ENCODE assay signal across 21 cellular contexts in the genomic region with DNA sequence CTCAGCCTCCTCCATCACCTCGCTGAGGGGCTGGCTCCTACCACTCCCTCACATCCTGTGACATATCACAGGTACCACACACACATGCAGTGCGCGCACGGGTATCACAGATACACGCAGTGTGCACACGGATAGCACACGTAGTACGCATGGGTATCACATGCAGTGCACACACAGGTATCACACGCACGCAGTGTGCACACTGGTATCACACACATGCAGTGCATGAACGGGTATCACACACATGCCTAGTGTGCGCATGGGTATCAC. TPM values are rescaled to one million over a fixed set of nuclear protein-coding genes. Genes with fewer than 3 reads are reported as not detected.
DNase-seq lines count a peak whose midpoint lies in the region; ATAC-seq and TF ChIP-seq lines count a peak whose summit lies in the region.
"Had no signal": no experiment of that assay in that cellular context is flagged by ENCODE, and none has a peak within 500 bp of the region (broad histone marks: within the 10 kb centered on the region; RNA-seq: fewer than 3 reads in every experiment).

No MANE protein-coding gene starts in this region.

- DNase-seq in activated naive CD8-positive, alpha-beta T cell treated with anti-CD3 and anti-CD28 coated beads for 36 hours, result no peak
- DNase-seq in heart left ventricle (peak in 3 of 5 donors; percentile 13 to 33 (median 15)), prostate gland (ENCODE audit: low spot score) (no peak), omental fat pad (ENCODE audit: low spot score) (no peak), HK-2 (ENCODE audit: unreplicated experiment) (no peak)
- DNase-seq: activated T-cell treated with anti-CD3 and anti-CD28 coated beads, Interleukin-2, amount 50 U/mL, for 48 hours; mesendoderm; MG63; NCI-H1417 treated with DMSO at 0.1 percent for 48 hours; NCI-H2081 treated with DMSO at 0.1 percent for 48 hours; NCI-H446; PC-9; SIG-M5; stimulated activated CD4-positive, alpha-beta T cell treated with anti-CD3 and anti-CD28 coated beads, Interleukin-4, amount 100 ng/mL, for 1 hour; stimulated activated naive B cell treated with anti-CD40 and anti-IgM and Interleukin-4, amounts not matched to agents 10 μg/mL and 1 μg/mL and 100 μg/mL, for 72 hours had no signal

- peaks cover 19% of the 10 kb centered on the region for H3K79me2 ChIP-seq in OCI-LY1 (ENCODE audit: insufficient read depth, low read length)

- no peaks in the 10 kb centered on the region for H3K9me3 Mint-ChIP-seq in activated naive CD8-positive, alpha-beta T cell (ENCODE audit: low read depth)
- no peaks in the 10 kb centered on the region for H3K9me3 Mint-ChIP-seq in activated naive CD8-positive, alpha-beta T cell treated with anti-CD3 and anti-CD28 coated beads for 36 hours
- H3K9me3 Mint-ChIP-seq in stimulated activated memory B cell treated with anti-CD40 and anti-IgM and Interleukin-4, amounts not matched to agents 10 μg/mL and 1 μg/mL and 100 μg/mL, for 72 hours, result peaks cover 4% of the 10 kb centered on the region
- H3K9me3 Mint-ChIP-seq: activated naive CD4-positive, alpha-beta T cell treated with anti-CD3 and anti-CD28 coated beads, Interleukin-2, amount 50 U/mL, for 72 hours; stimulated activated naive B cell treated with anti-CD40 and anti-IgM and Interleukin-4, amounts not matched to agents 10 μg/mL and 1 μg/mL and 100 μg/mL, for 72 hours had no signal

- no peak overlapping the region for H3K4me3 Mint-ChIP-seq in activated naive CD8-positive, alpha-beta T cell
- H3K4me3 Mint-ChIP-seq in activated naive CD8-positive, alpha-beta T cell treated with anti-CD3 and anti-CD28 coated beads for 36 hours, result no peak overlapping the region
- no peak overlapping the region for H3K4me3 Mint-ChIP-seq in stimulated activated memory B cell treated with anti-CD40 and anti-IgM and Interleukin-4, amounts not matched to agents 10 μg/mL and 1 μg/mL and 100 μg/mL, for 72 hours
- H3K4me3 Mint-ChIP-seq: stimulated activated naive B cell treated with anti-CD40 and anti-IgM and Interleukin-4, amounts not matched to agents 10 μg/mL and 1 μg/mL and 100 μg/mL, for 72 hours had no signal

- H3K9me3 ChIP-seq in OCI-LY1 (ENCODE audit: low read length) (no peaks in the 10 kb centered on the region), heart left ventricle (peaks cover 0 to 12% (median 0%) of the 10 kb centered on the region in 12 donors), prostate gland (no peaks in the 10 kb centered on the region)
- H3K9me3 ChIP-seq: MG63 had no signal

- ATAC-seq in heart left ventricle (peak in 1 of 4 donors; percentile 11), omental fat pad (ENCODE audit: low FRiP score) (no peak)
- ATAC-seq in stimulated activated memory B cell treated with anti-CD40 and anti-IgM and Interleukin-4, amounts not matched to agents 10 μg/mL and 1 μg/mL and 100 μg/mL, for 72 hours, result no peak
- ATAC-seq: K562; stimulated activated naive B cell treated with anti-CD40 and anti-IgM and Interleukin-4, amounts not matched to agents 10 μg/mL and 1 μg/mL and 100 μg/mL, for 72 hours had no signal

- H3K9ac ChIP-seq in OCI-LY1 (ENCODE audit: low read length), result no peak overlapping the region
- H3K9ac ChIP-seq: BLaER1 treated with 17β-estradiol and CSF1 and Interleukin-3, amounts not matched to agents 10 nM and 100 nM had no signal

- no peak overlapping the region for H2AFZ ChIP-seq in OCI-LY1 (ENCODE audit: low read length)
- H2AFZ ChIP-seq: PC-9 had no signal

- H3K27me3 Mint-ChIP-seq in activated naive CD8-positive, alpha-beta T cell, result no peaks in the 10 kb centered on the region
- H3K27me3 Mint-ChIP-seq in activated naive CD8-positive, alpha-beta T cell treated with anti-CD3 and anti-CD28 coated beads for 36 hours, result no peaks in the 10 kb centered on the region
- H3K27me3 Mint-ChIP-seq in stimulated activated memory B cell treated with anti-CD40 and anti-IgM and Interleukin-4, amounts not matched to agents 10 μg/mL and 1 μg/mL and 100 μg/mL, for 72 hours, result no peaks in the 10 kb centered on the region
- H3K27me3 Mint-ChIP-seq: stimulated activated naive B cell treated with anti-CD40 and anti-IgM and Interleukin-4, amounts not matched to agents 10 μg/mL and 1 μg/mL and 100 μg/mL, for 72 hours had no signal

- peaks cover 36% of the 10 kb centered on the region for H3K4me1 ChIP-seq in OCI-LY1 (ENCODE audit: insufficient read depth, low read length, severe bottlenecking)
- H3K4me1 ChIP-seq in heart left ventricle, result no peaks in the 10 kb centered on the region
- peaks cover 5% of the 10 kb centered on the region for H3K4me1 ChIP-seq in prostate gland (replicated peaks)

- no peaks in the 10 kb centered on the region for H3K27me3 ChIP-seq in OCI-LY1 (ENCODE audit: insufficient read depth, low read length)
- no peaks in the 10 kb centered on the region for H3K27me3 ChIP-seq in heart left ventricle
- no peaks in the 10 kb centered on the region for H3K27me3 ChIP-seq in prostate gland (replicated peaks; ENCODE audit: insufficient read depth)
- H3K27me3 ChIP-seq: BLaER1 treated with 17β-estradiol and CSF1 and Interleukin-3, amounts not matched to agents 10 nM and 100 nM; MG63 had no signal

- H4K20me1 ChIP-seq in OCI-LY1 (ENCODE audit: insufficient read depth, low read length), result no peaks in the 10 kb centered on the region

- no peaks in the 10 kb centered on the region for H3K9me2 ChIP-seq in OCI-LY1 (ENCODE audit: low read depth, low read length)

- WGBS in heart left ventricle, 4 donors, result 90 to 97% (median 96%) methylated on average over 11 to 12 of the region's 12 CpGs
- 88% methylated on average over 12 of the region's 12 CpGs for WGBS in prostate gland

- peaks cover 31% of the 10 kb centered on the region for H3K4me1 Mint-ChIP-seq in activated naive CD8-positive, alpha-beta T cell (ENCODE audit: low read depth)
- peaks cover 19% of the 10 kb centered on the region for H3K4me1 Mint-ChIP-seq in activated naive CD8-positive, alpha-beta T cell treated with anti-CD3 and anti-CD28 coated beads for 36 hours
- peaks cover 55% of the 10 kb centered on the region for H3K4me1 Mint-ChIP-seq in stimulated activated memory B cell treated with anti-CD40 and anti-IgM and Interleukin-4, amounts not matched to agents 10 μg/mL and 1 μg/mL and 100 μg/mL, for 72 hours

- H3K4me2 ChIP-seq in OCI-LY1 (ENCODE audit: low read length), result no peak overlapping the region
- H3K4me2 ChIP-seq: BLaER1 treated with 17β-estradiol and CSF1 and Interleukin-3, amounts not matched to agents 10 nM and 100 nM; PC-9 had no signal

- intact Hi-C loops in heart left ventricle (cut with DNase I), result no loop called here
- intact Hi-C loops in prostate gland (cut with DNase I), result no loop called here

- H3K4me3 ChIP-seq in OCI-LY1 (ENCODE audit: low read depth, low read length, poor library complexity, severe bottlenecking) (no peak overlapping the region), heart left ventricle (no peak overlapping the region), prostate gland (no peak overlapping the region)
- H3K4me3 ChIP-seq: BLaER1 treated with 17β-estradiol and CSF1 and Interleukin-3, amounts not matched to agents 10 nM and 100 nM; K562; MG63; PC-9 had no signal

- peak overlapping the region; percentile 54 for H3K27ac Mint-ChIP-seq in activated naive CD8-positive, alpha-beta T cell
- H3K27ac Mint-ChIP-seq in activated naive CD8-positive, alpha-beta T cell treated with anti-CD3 and anti-CD28 coated beads for 36 hours, result no peak overlapping the region
- peak overlapping the region; percentile 30 for H3K27ac Mint-ChIP-seq in stimulated activated memory B cell treated with anti-CD40 and anti-IgM and Interleukin-4, amounts not matched to agents 10 μg/mL and 1 μg/mL and 100 μg/mL, for 72 hours
- H3K27ac Mint-ChIP-seq: stimulated activated naive B cell treated with anti-CD40 and anti-IgM and Interleukin-4, amounts not matched to agents 10 μg/mL and 1 μg/mL and 100 μg/mL, for 72 hours had no signal

- no peaks in the 10 kb centered on the region; the same call in 1 of the 2 replicates for H3F3A ChIP-seq in OCI-LY1 (ENCODE audit: insufficient read depth, low read length)

- H3K36me3 ChIP-seq in OCI-LY1 (ENCODE audit: insufficient read depth, low read length), result peaks cover 93% of the 10 kb centered on the region
- peaks cover 0 to 69% (median 36%) of the 10 kb centered on the region in 9 donors for H3K36me3 ChIP-seq in heart left ventricle
- H3K36me3 ChIP-seq in prostate gland, result no peaks in the 10 kb centered on the region

- no peak for TF ChIP-seq POLR2A in heart left ventricle (IDR thresholded peaks at IDR 0.05)
- TF ChIP-seq POLR2A in prostate gland (IDR thresholded peaks at IDR 0.05), result no peak

- TF ChIP-seq CTCF in OCI-LY1 (IDR thresholded peaks at IDR 0.05; ENCODE audit: low read length), result no peak
- no peak for TF ChIP-seq CTCF in heart left ventricle (IDR thresholded peaks at IDR 0.05)
- no peak for TF ChIP-seq CTCF in prostate gland (IDR thresholded peaks at IDR 0.05)
- no peak for TF ChIP-seq CTCF in omental fat pad (IDR thresholded peaks at IDR 0.05)

- peaks cover 4% of the 10 kb centered on the region for H3K36me3 Mint-ChIP-seq in activated naive CD8-positive, alpha-beta T cell
- H3K36me3 Mint-ChIP-seq in activated naive CD8-positive, alpha-beta T cell treated with anti-CD3 and anti-CD28 coated beads for 36 hours, result peaks cover 10% of the 10 kb centered on the region
- peaks cover 61% of the 10 kb centered on the region for H3K36me3 Mint-ChIP-seq in stimulated activated memory B cell treated with anti-CD40 and anti-IgM and Interleukin-4, amounts not matched to agents 10 μg/mL and 1 μg/mL and 100 μg/mL, for 72 hours

- H3K27ac ChIP-seq in OCI-LY1 (ENCODE audit: low read depth, low read length, poor library complexity, severe bottlenecking) (peak overlapping the region; percentile 86), heart left ventricle (no peak overlapping the region), prostate gland (no peak overlapping the region)
- H3K27ac ChIP-seq: BLaER1 treated with 17β-estradiol and CSF1 and Interleukin-3, amounts not matched to agents 10 nM and 100 nM; PC-9 had no signal

RNA-seq across cellular contexts. Expression of gene ACSF3, which starts 30.1 kb away (rescaled TPM):
- 10 to 100 TPM; 32.1 to 38.4 TPM for total RNA-seq in activated naive CD8-positive, alpha-beta T cell treated with anti-CD3 and anti-CD28 coated beads for 36 hours
- total RNA-seq in heart left ventricle (10 to 100 TPM; 10.3 to 26.3 (median 19.3) TPM), prostate gland (10 to 100 TPM; 42.1 to 80.5 TPM), omental fat pad (10 to 100 TPM; 17.6 to 27.6 (median 21.6) TPM)
- polyA plus RNA-seq in heart left ventricle, result 10 to 100 TPM; 12.2 to 22.9 TPM

RNA-seq across cellular contexts. Expression of gene CDH15, which starts 47.8 kb away (rescaled TPM):
- total RNA-seq in activated naive CD8-positive, alpha-beta T cell treated with anti-CD3 and anti-CD28 coated beads for 36 hours, result not detected
- total RNA-seq in heart left ventricle, result under 1 TPM in 2 of 9 donors, not detected in 7; 0.16 to 0.32 TPM
- polyA plus RNA-seq in heart left ventricle, result under 1 TPM in 1 of 2 donors, not detected in 1; 0.18 TPM
- total RNA-seq in prostate gland, result 1 to 10 TPM in 1 of 2 donors, under 1 TPM in 1; 0.64 to 2.7 TPM
- total RNA-seq in omental fat pad, result not detected
- total RNA-seq: PC-9 had no signal
- polyA plus RNA-seq: K562 had no signal

Comparison
In these comparisons a context has a peak if more than half of its experiments do, and no peak if none do; other contexts are left out.
1. DNase-seq: peak in heart left ventricle (3 of 5); none in activated naive CD8-positive, alpha-beta T cell treated with anti-CD3 and anti-CD28 coated beads for 36 hours (single experiment), prostate gland (single experiment), omental fat pad (single experiment) and HK-2 (single experiment).